9 cellular contexts compared by ENCODE assay signal in the genomic region with DNA sequence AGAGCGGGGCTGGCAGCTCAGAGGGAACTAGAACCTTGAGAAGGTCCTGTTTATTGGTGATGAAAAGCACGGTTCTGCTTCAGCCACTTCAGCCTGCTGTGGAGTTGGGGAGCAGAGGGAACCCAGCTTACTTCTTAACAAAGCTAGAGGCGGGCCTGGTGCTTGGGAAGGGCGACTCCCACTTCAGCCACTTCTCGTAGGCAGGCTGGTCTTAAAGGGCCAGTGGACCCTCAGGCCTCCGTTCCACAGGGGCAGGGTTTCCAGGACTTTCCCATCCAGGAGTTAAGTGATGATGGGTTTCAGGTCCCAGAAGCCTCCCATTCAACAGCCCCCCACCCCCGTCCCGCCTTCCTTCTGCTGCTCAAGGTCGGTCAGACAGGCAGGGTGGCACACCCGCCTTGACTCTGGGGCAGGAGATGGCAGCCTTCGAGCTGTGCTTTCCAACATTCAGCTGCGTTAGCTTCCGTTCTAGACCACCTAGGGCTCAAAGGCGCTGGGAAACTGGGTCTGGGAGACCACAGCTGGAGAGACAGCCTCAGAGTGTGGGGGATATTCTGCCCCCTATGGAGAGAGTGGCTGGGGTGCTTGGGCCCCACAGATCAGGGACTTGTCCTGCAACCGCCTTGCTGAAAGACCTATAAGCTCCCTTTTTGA. TPM values are rescaled to one million over a fixed set of nuclear protein-coding genes. Genes with fewer than 3 reads are reported as not detected.
A peak's percentile ranks its signal among the peaks of the same experiment; 100 is the strongest.
DNase-seq lines count a peak whose midpoint lies in the region; ATAC-seq, FAIRE-seq and TF ChIP-seq lines count a peak whose summit lies in the region.
"Had no signal": no experiment of that assay in that cellular context is flagged by ENCODE, and none has a peak within 500 bp of the region (broad histone marks: within the 10 kb centered on the region; RNA-seq: fewer than 3 reads in every experiment).

No MANE protein-coding gene starts in this region.

- peak; percentile 25 for DNase-seq in HTR-8/SVneo (ENCODE audit: insufficient read length, low spot score)
- no peak for DNase-seq in astrocyte (ENCODE audit: low read depth)
- no peak for DNase-seq in natural killer cell treated with Interleukin-12 subunit alpha and Interleukin-12 subunit beta and Interleukin-15 and Interleukin-18, amount 100 ng/mL, for 72 hours (ENCODE audit: low spot score)
- DNase-seq in posterior cingulate gyrus = no peak
- DNase-seq in NCI-H748 (lab: John Stamatoyannopoulos, UW; ENCODE audit: unreplicated experiment) = no peak
- DNase-seq in SHP77 treated with DMSO at 0.1 percent for 48 hours (lab: John Stamatoyannopoulos, UW) = no peak
- no peak for DNase-seq in NCI-H1105 treated with DMSO at 0.1 percent for 48 hours (lab: John Stamatoyannopoulos, UW)

- H3K9me3 ChIP-seq in astrocyte (ENCODE audit: insufficient read depth, low read depth, low read length) = no peaks in the 10 kb centered on the region
- H3K9me3 ChIP-seq: tibial nerve had no signal

- peak overlapping the region; percentile 46 for H3K4me2 ChIP-seq in astrocyte (ENCODE audit: low read length)

- H2AFZ ChIP-seq in astrocyte (ENCODE audit: low read depth, low read length) = peak overlapping the region; percentile 33

- peaks cover 8% of the 10 kb centered on the region for H3K36me3 Mint-ChIP-seq in astrocyte (ENCODE audit: low read depth, unreplicated experiment)
- H3K36me3 Mint-ChIP-seq in natural killer cell treated with Interleukin-12 subunit alpha and Interleukin-12 subunit beta and Interleukin-15 and Interleukin-18, amount 100 ng/mL, for 72 hours = peaks cover 35% of the 10 kb centered on the region

- H3K79me2 ChIP-seq in astrocyte (ENCODE audit: insufficient read depth, low read length) = no peaks in the 10 kb centered on the region

- peaks cover 1% of the 10 kb centered on the region for H3K4me1 Mint-ChIP-seq in astrocyte (ENCODE audit: low read depth, unreplicated experiment)
- peaks cover 62 to 63% of the 10 kb centered on the region in 2 donors for H3K4me1 Mint-ChIP-seq in natural killer cell treated with Interleukin-12 subunit alpha and Interleukin-12 subunit beta and Interleukin-15 and Interleukin-18, amount 100 ng/mL, for 72 hours (ENCODE audit: low read depth in 2 of 2)

- H3K27ac ChIP-seq in astrocyte (ENCODE audit: low read depth, low read length) = no peak overlapping the region

- peaks cover 72% of the 10 kb centered on the region for H3K27me3 ChIP-seq in astrocyte (ENCODE audit: insufficient read depth, low read length)

- H3K4me3 ChIP-seq in GM08714 (ENCODE audit: low read length) (peak overlapping the region; percentile 90), astrocyte (ENCODE audit: insufficient read depth, low read depth, low read length) (no peak overlapping the region)
- H3K4me3 ChIP-seq: tibial nerve had no signal

- FAIRE-seq in HTR-8/SVneo (lab: Jason Lieb, UNC) (no peak), astrocyte (lab: Jason Lieb, UNC) (no peak)

- H3K9me3 Mint-ChIP-seq in astrocyte (ENCODE audit: unreplicated experiment) = peaks cover 10% of the 10 kb centered on the region
- H3K9me3 Mint-ChIP-seq in natural killer cell treated with Interleukin-12 subunit alpha and Interleukin-12 subunit beta and Interleukin-15 and Interleukin-18, amount 100 ng/mL, for 72 hours = no peaks in the 10 kb centered on the region

- intact Hi-C loops in posterior cingulate gyrus (cut with DNase I) = no loop called here

- H3K27me3 Mint-ChIP-seq in astrocyte (ENCODE audit: low read depth, unreplicated experiment) = peaks cover 70% of the 10 kb centered on the region
- H3K27me3 Mint-ChIP-seq in natural killer cell treated with Interleukin-12 subunit alpha and Interleukin-12 subunit beta and Interleukin-15 and Interleukin-18, amount 100 ng/mL, for 72 hours = no peaks in the 10 kb centered on the region

- no peak overlapping the region for H3K4me3 Mint-ChIP-seq in astrocyte (ENCODE audit: unreplicated experiment)
- peak overlapping the region; percentile 98 for H3K4me3 Mint-ChIP-seq in natural killer cell treated with Interleukin-12 subunit alpha and Interleukin-12 subunit beta and Interleukin-15 and Interleukin-18, amount 100 ng/mL, for 72 hours

- H3K9ac ChIP-seq in astrocyte (ENCODE audit: low read length) = no peak overlapping the region

- no peak for TF ChIP-seq CTCF in astrocyte (IDR thresholded peaks at IDR 0.05; ENCODE audit: insufficient read depth, low read depth, low read length)

- H3K36me3 ChIP-seq in astrocyte (ENCODE audit: insufficient read depth, low read length) = no peaks in the 10 kb centered on the region
- H3K36me3 ChIP-seq: tibial nerve had no signal

- no peaks in the 10 kb centered on the region for H3K4me1 ChIP-seq in astrocyte (ENCODE audit: insufficient read depth, low read length)

- ATAC-seq in natural killer cell treated with Interleukin-12 subunit alpha and Interleukin-12 subunit beta and Interleukin-15 and Interleukin-18, amount 100 ng/mL, for 72 hours = no peak

- peaks cover 23% of the 10 kb centered on the region for H4K20me1 ChIP-seq in astrocyte (ENCODE audit: insufficient read depth, low read length)

- no peak overlapping the region for H3K27ac Mint-ChIP-seq in astrocyte (ENCODE audit: unreplicated experiment)
- H3K27ac Mint-ChIP-seq in natural killer cell treated with Interleukin-12 subunit alpha and Interleukin-12 subunit beta and Interleukin-15 and Interleukin-18, amount 100 ng/mL, for 72 hours = peak overlapping the region; percentile 88 to 97

RNA-seq across cellular contexts. Expression of a gene that starts 3.4 kb away (rescaled TPM):
- 2.1 and 2.5 TPM in 2 replicates for total RNA-seq in astrocyte
- 100 to 1,000 TPM; 177 to 186 TPM for total RNA-seq in natural killer cell treated with Interleukin-12 subunit alpha and Interleukin-12 subunit beta and Interleukin-15 and Interleukin-18, amount 100 ng/mL, for 72 hours

Comparison
In these comparisons a context has a peak if more than half of its experiments do, and no peak if none do; other contexts are left out.
1. RNA of a gene that starts 3.4 kb away (total RNA-seq): 177 to 186 TPM in natural killer cell treated with Interleukin-12 subunit alpha and Interleukin-12 subunit beta and Interleukin-15 and Interleukin-18, amount 100 ng/mL, for 72 hours; 2.1 to 2.5 TPM in astrocyte; every median in the first group is over 10 times any median in the second.